Comparison of ENCODE assay signal across 8 cellular contexts in genomic region chr3:49787182-49787464, GRCh38. TPM values are rescaled to one million over a fixed set of nuclear protein-coding genes. Genes with fewer than 3 reads are reported as not detected.
A peak's percentile ranks its signal among the peaks of the same experiment; 100 is the strongest.
DNase-seq lines count a peak whose midpoint lies in the region; ATAC-seq and TF ChIP-seq lines count a peak whose summit lies in the region.

No MANE protein-coding gene starts in this region.

- H3K36me3 ChIP-seq in right lobe of liver (no peaks in the 10 kb centered on the region), testis (ENCODE audit: low read depth, missing control alignments) (no peaks in the 10 kb centered on the region)

- H3K9me3 ChIP-seq in right lobe of liver: no peaks in the 10 kb centered on the region
- H3K9me3 ChIP-seq in testis: no peaks in the 10 kb centered on the region

- H3K27ac Mint-ChIP-seq in activated CD4-positive, alpha-beta T cell treated with anti-CD3 and anti-CD28 coated beads, Interleukin-2, amount 10 ng/mL, durations not matched to agents 24 days and 14 days: peak overlapping the region; percentile 94
- H3K27ac Mint-ChIP-seq in activated naive CD8-positive, alpha-beta T cell treated with anti-CD3 and anti-CD28 coated beads, Interleukin-2, amount 10 ng/mL, durations not matched to agents 7 days and 5 days: peak overlapping the region; percentile 90

- H3K4me1 ChIP-seq in right lobe of liver: peaks cover 0 to 10% (median 5%) of the 10 kb centered on the region in 4 donors
- peaks cover 32% of the 10 kb centered on the region for H3K4me1 ChIP-seq in testis

- H3K27me3 ChIP-seq in right lobe of liver (no peaks in the 10 kb centered on the region), testis (no peaks in the 10 kb centered on the region)

- H3K4me1 Mint-ChIP-seq in activated CD4-positive, alpha-beta T cell treated with anti-CD3 and anti-CD28 coated beads, Interleukin-2, amount 10 ng/mL, durations not matched to agents 24 days and 14 days: peaks cover 24% of the 10 kb centered on the region
- peaks cover 23% of the 10 kb centered on the region for H3K4me1 Mint-ChIP-seq in activated naive CD8-positive, alpha-beta T cell treated with anti-CD3 and anti-CD28 coated beads, Interleukin-2, amount 10 ng/mL, durations not matched to agents 7 days and 5 days

- intact Hi-C loops in activated CD4-positive, alpha-beta T cell treated with anti-CD3 and anti-CD28 coated beads, Interleukin-2, amount 10 ng/mL, durations not matched to agents 24 days and 14 days (cut with micrococcal nuclease): loop anchor here (5.0 kb wide), 3 partner anchors 115 to 450 kb away; partner anchors contain the start of genes APEH, GNAI2 and MON1A
- intact Hi-C loops in right lobe of liver (cut with DNase I): no loop called here
- intact Hi-C loops in testis (cut with DNase I; ENCODE audit: low total_unique reads): no loop called here

- peaks cover 5% of the 10 kb centered on the region for H3K27me3 Mint-ChIP-seq in activated CD4-positive, alpha-beta T cell treated with anti-CD3 and anti-CD28 coated beads, Interleukin-2, amount 10 ng/mL, durations not matched to agents 24 days and 14 days
- H3K27me3 Mint-ChIP-seq in activated naive CD8-positive, alpha-beta T cell treated with anti-CD3 and anti-CD28 coated beads, Interleukin-2, amount 10 ng/mL, durations not matched to agents 7 days and 5 days: peaks cover 4% of the 10 kb centered on the region

- H3K9me3 Mint-ChIP-seq in activated CD4-positive, alpha-beta T cell treated with anti-CD3 and anti-CD28 coated beads, Interleukin-2, amount 10 ng/mL, durations not matched to agents 24 days and 14 days: no peaks in the 10 kb centered on the region
- H3K9me3 Mint-ChIP-seq in activated naive CD8-positive, alpha-beta T cell treated with anti-CD3 and anti-CD28 coated beads, Interleukin-2, amount 10 ng/mL, durations not matched to agents 7 days and 5 days: no peaks in the 10 kb centered on the region

- ATAC-seq in activated naive CD8-positive, alpha-beta T cell treated with anti-CD3 and anti-CD28 coated beads, Interleukin-2, amount 10 ng/mL, durations not matched to agents 7 days and 5 days (ENCODE audit: low read depth): no peak
- ATAC-seq in right lobe of liver: no peak
- ATAC-seq in HG03342 (IDR thresholded peaks at IDR 0.05; ENCODE audit: unreplicated experiment): no peak

- no peak for TF ChIP-seq POLR2A in right lobe of liver (IDR thresholded peaks at IDR 0.05)
- TF ChIP-seq POLR2A in testis (IDR thresholded peaks at IDR 0.05): no peak

- peak overlapping the region; percentile 87 to 96 (median 96) for H3K27ac ChIP-seq in right lobe of liver
- H3K27ac ChIP-seq in testis: peak overlapping the region; percentile 99

- H3K4me3 ChIP-seq in right lobe of liver: no peak overlapping the region
- H3K4me3 ChIP-seq in testis: peak overlapping the region; percentile 93 to 96

- H3K4me3 Mint-ChIP-seq in activated CD4-positive, alpha-beta T cell treated with anti-CD3 and anti-CD28 coated beads, Interleukin-2, amount 10 ng/mL, durations not matched to agents 24 days and 14 days: peak overlapping the region; percentile 93
- peak overlapping the region; percentile 91 for H3K4me3 Mint-ChIP-seq in activated naive CD8-positive, alpha-beta T cell treated with anti-CD3 and anti-CD28 coated beads, Interleukin-2, amount 10 ng/mL, durations not matched to agents 7 days and 5 days

- TF ChIP-seq CTCF in right lobe of liver (IDR thresholded peaks at IDR 0.05) (no peak), testis (IDR thresholded peaks at IDR 0.05) (no peak)

- POLR2A ChIA-PET in activated naive CD8-positive, alpha-beta T cell treated with anti-CD3 and anti-CD28 coated beads, Interleukin-2, amount 10 ng/mL, durations not matched to agents 7 days and 5 days (lab: Charles Lee): interaction anchor here (1.2 to 1.4 kb wide), 2 partner anchors 52 to 64 kb away, joined by 3 to 5 read pairs; no protein-coding TSS in a partner anchor

- WGBS in right lobe of liver (ENCODE audit: insufficient coverage, low coverage, low lambda C conversion rate, missing lambda C conversion rate): 56% methylated on average over 2 of the region's 3 CpGs
- WGBS in testis, 2 donors: 47 to 54% methylated on average over 3 of the region's 3 CpGs

- DNase-seq in activated CD4-positive, alpha-beta T cell treated with anti-CD3 and anti-CD28 coated beads, Interleukin-2, amount 10 ng/mL, durations not matched to agents 24 days and 14 days: no peak
- no peak for DNase-seq in activated CD4-positive, alpha-beta T cell treated with anti-CD3 and anti-CD28 coated beads for 4 hours
- no peak for DNase-seq in activated naive CD8-positive, alpha-beta T cell treated with anti-CD3 and anti-CD28 coated beads, Interleukin-2, amount 10 ng/mL, durations not matched to agents 7 days and 5 days
- no peak for DNase-seq in right lobe of liver
- peak; percentile 65 for DNase-seq in testis
- DNase-seq in SIG-M5 treated with dmso at 0.1 percent for 504 hours (lab: John Stamatoyannopoulos, UW; ENCODE audit: unreplicated experiment): no peak
- no peak for DNase-seq in NCI-H226

- peaks cover 17% of the 10 kb centered on the region for H3K36me3 Mint-ChIP-seq in activated CD4-positive, alpha-beta T cell treated with anti-CD3 and anti-CD28 coated beads, Interleukin-2, amount 10 ng/mL, durations not matched to agents 24 days and 14 days (ENCODE audit: low read depth)
- H3K36me3 Mint-ChIP-seq in activated naive CD8-positive, alpha-beta T cell treated with anti-CD3 and anti-CD28 coated beads, Interleukin-2, amount 10 ng/mL, durations not matched to agents 7 days and 5 days: peaks cover 3% of the 10 kb centered on the region

RNA-seq across cellular contexts. Expression of gene IP6K1, which starts 0.8 kb away (rescaled TPM):
- total RNA-seq in activated CD4-positive, alpha-beta T cell treated with anti-CD3 and anti-CD28 coated beads, Interleukin-2, amount 10 ng/mL, durations not matched to agents 24 days and 14 days: 39.6 and 42.2 TPM in 2 replicates
- 10 to 100 TPM; 35.2 to 40.2 TPM for total RNA-seq in activated naive CD8-positive, alpha-beta T cell treated with anti-CD3 and anti-CD28 coated beads, Interleukin-2, amount 10 ng/mL, durations not matched to agents 7 days and 5 days
- total RNA-seq in right lobe of liver (10 to 100 TPM; 12.6 to 19.6 (median 16.2) TPM), testis (100 to 1,000 TPM in 1 of 2 donors, 10 to 100 TPM in 1; 97.4 to 134 TPM)
- 96.0 TPM for polyA plus RNA-seq in testis (ENCODE audit: insufficient read depth, low read depth, low replicate concordance)

RNA-seq across cellular contexts. Expression of gene CDHR4, which starts 12.6 kb away (rescaled TPM):
- total RNA-seq in activated CD4-positive, alpha-beta T cell treated with anti-CD3 and anti-CD28 coated beads, Interleukin-2, amount 10 ng/mL, durations not matched to agents 24 days and 14 days: not detected in 2 replicates
- total RNA-seq in activated naive CD8-positive, alpha-beta T cell treated with anti-CD3 and anti-CD28 coated beads, Interleukin-2, amount 10 ng/mL, durations not matched to agents 7 days and 5 days: under 1 TPM in 1 of 2 experiments, not detected in 1; 0.22 TPM
- total RNA-seq in right lobe of liver (not detected), testis (1 to 10 TPM; 5.5 to 5.9 TPM)
- 11.7 TPM for polyA plus RNA-seq in testis (ENCODE audit: insufficient read depth, low read depth, low replicate concordance)

RNA-seq across cellular contexts. Expression of gene INKA1, which starts 15.9 kb away (rescaled TPM):
- total RNA-seq in activated CD4-positive, alpha-beta T cell treated with anti-CD3 and anti-CD28 coated beads, Interleukin-2, amount 10 ng/mL, durations not matched to agents 24 days and 14 days: 1.1 and 1.4 TPM in 2 replicates
- total RNA-seq in activated naive CD8-positive, alpha-beta T cell treated with anti-CD3 and anti-CD28 coated beads, Interleukin-2, amount 10 ng/mL, durations not matched to agents 7 days and 5 days: 1 to 10 TPM; 1.3 to 2.3 TPM
- total RNA-seq in right lobe of liver (1 to 10 TPM in 1 of 6 experiments, under 1 TPM in 5; 0.46 to 1.2 (median 0.73) TPM), testis (1 to 10 TPM; 5.1 to 6.3 TPM)
- 4.0 TPM for polyA plus RNA-seq in testis (ENCODE audit: insufficient read depth, low read depth, low replicate concordance)

RNA-seq across cellular contexts. Expression of gene UBA7, which starts 26.6 kb away (rescaled TPM):
- total RNA-seq in activated CD4-positive, alpha-beta T cell treated with anti-CD3 and anti-CD28 coated beads, Interleukin-2, amount 10 ng/mL, durations not matched to agents 24 days and 14 days: 91.7 and 93.6 TPM in 2 replicates
- total RNA-seq in activated naive CD8-positive, alpha-beta T cell treated with anti-CD3 and anti-CD28 coated beads, Interleukin-2, amount 10 ng/mL, durations not matched to agents 7 days and 5 days: 100 to 1,000 TPM; 299 to 310 TPM
- 10 to 100 TPM; 16.4 to 39.1 (median 28.5) TPM for total RNA-seq in right lobe of liver
- total RNA-seq in testis: 10 to 100 TPM; 34.0 to 49.7 TPM
- polyA plus RNA-seq in testis (ENCODE audit: insufficient read depth, low read depth, low replicate concordance): 27.2 TPM

Comparison
In these comparisons a context has a peak if more than half of its experiments do, and no peak if none do; other contexts are left out.
1. H3K4me3 ChIP-seq: peak in testis (2 of 2); none in right lobe of liver (0 of 3).